Comparison of ENCODE assay signal across 27 cellular contexts in the genomic region with DNA sequence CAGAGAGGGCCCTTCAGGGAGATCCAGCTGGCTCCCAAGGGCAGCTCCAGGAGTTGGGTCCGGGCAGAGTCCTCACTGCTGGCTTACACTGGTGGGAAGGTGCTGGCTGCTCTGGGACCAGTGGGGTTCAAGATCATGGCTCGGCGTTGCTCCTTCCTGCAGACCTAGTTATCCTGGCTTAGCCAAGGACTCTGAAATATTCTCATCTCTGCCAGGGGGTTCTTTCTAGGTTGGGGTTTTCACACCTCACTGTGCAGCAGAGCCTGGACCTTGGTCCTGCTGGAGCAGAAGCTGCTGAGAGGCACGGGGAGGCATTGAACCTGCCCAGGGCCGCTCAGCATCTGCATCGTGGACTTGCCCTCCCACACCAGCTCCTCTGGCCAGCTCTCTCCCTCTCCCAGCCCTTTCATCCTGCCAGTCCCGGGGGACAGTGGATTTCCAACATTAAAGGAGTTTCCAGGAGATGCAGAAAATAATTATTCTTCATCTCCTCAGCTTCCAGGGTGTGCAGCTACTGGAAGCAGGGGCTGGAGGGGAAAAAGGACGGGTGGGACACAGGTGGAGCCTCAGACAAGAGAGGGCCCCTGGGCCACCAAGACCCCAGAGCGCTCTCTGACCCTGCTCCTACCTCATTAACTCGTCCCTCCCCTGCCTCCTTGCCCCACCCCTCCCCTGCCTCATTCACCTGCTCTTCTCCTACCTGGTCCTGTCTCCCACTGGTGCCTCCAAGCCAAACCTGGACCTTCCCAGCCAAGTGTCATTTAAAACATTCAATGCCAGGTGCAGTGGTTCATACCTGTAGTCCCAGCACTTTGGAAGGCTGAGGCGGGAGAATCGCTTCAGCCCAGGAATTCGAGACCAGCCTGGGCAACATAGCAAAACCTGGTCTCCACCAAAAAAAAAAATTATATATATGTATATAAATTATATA. TPM values are rescaled to one million over a fixed set of nuclear protein-coding genes. Genes with fewer than 3 reads are reported as not detected.
DNase-seq lines count a peak whose midpoint lies in the region; ATAC-seq lines count a peak whose summit lies in the region.
"Had no signal": no experiment of that assay in that cellular context is flagged by ENCODE, and none has a peak within 500 bp of the region (broad histone marks: within the 10 kb centered on the region; RNA-seq: fewer than 3 reads in every experiment).

No MANE protein-coding gene starts in this region.

- DNase-seq in activated CD4-positive, alpha-beta memory T cell treated with anti-CD3 and anti-CD28 coated beads, Interleukin-2, amount 10 ng/mL, durations not matched to agents 7 days and 5 days: peak; percentile 9
- no peak for DNase-seq in activated CD4-positive, alpha-beta memory T cell treated with anti-CD3 and anti-CD28 coated beads for 36 hours
- DNase-seq in globus pallidus (ENCODE audit: low spot score): peak; percentile 46
- peak; percentile 51 for DNase-seq in sciatic nerve (ENCODE audit: low spot score)
- no peak for DNase-seq in NCI-H2029 (lab: John Stamatoyannopoulos, UW)
- no peak for DNase-seq in AML-193 (lab: John Stamatoyannopoulos, UW)
- no peak for DNase-seq in Karpas-422
- DNase-seq: activated CD4-positive, alpha-beta T cell treated with anti-CD3 and anti-CD28 coated beads, Interleukin-2, amount 10 ng/mL, durations not matched to agents 24 days and 14 days; activated gamma-delta T cell; amniotic stem cell; colonic mucosa; DMS153; HCEC 1CT; mesenchymal stem cell; MV-4-11; naive B cell; NCI-H526 treated with DMSO at 0.1 percent for 48 hours; occipital lobe; stimulated activated CD4-positive, alpha-beta T cell treated with anti-CD3 and anti-CD28 coated beads, Interleukin-4, amount 100 ng/mL, for 24 hours; stimulated activated naive CD4-positive, alpha-beta T cell; T-helper 2 cell had no signal

- H3K9me3 Mint-ChIP-seq in activated CD4-positive, alpha-beta memory T cell treated with anti-CD3 and anti-CD28 coated beads, Interleukin-2, amount 10 ng/mL, durations not matched to agents 7 days and 5 days: no peaks in the 10 kb centered on the region
- no peaks in the 10 kb centered on the region for H3K9me3 Mint-ChIP-seq in activated CD4-positive, alpha-beta memory T cell treated with anti-CD3 and anti-CD28 coated beads for 36 hours
- H3K9me3 Mint-ChIP-seq: activated CD4-positive, alpha-beta T cell treated with anti-CD3 and anti-CD28 coated beads, Interleukin-2, amount 10 ng/mL, durations not matched to agents 24 days and 14 days; naive B cell had no signal

- no peaks in the 10 kb centered on the region for H3K27me3 Mint-ChIP-seq in activated CD4-positive, alpha-beta memory T cell treated with anti-CD3 and anti-CD28 coated beads, Interleukin-2, amount 10 ng/mL, durations not matched to agents 7 days and 5 days
- H3K27me3 Mint-ChIP-seq in activated CD4-positive, alpha-beta memory T cell treated with anti-CD3 and anti-CD28 coated beads for 36 hours: no peaks in the 10 kb centered on the region
- H3K27me3 Mint-ChIP-seq: activated CD4-positive, alpha-beta T cell treated with anti-CD3 and anti-CD28 coated beads, Interleukin-2, amount 10 ng/mL, durations not matched to agents 24 days and 14 days; naive B cell had no signal

- H3K4me2 ChIP-seq in BLaER1 treated with 17β-estradiol and CSF1 and Interleukin-3, amounts not matched to agents 10 nM and 100 nM: peak overlapping the region in 10 of 11 experiments; percentile 56 to 99 (median 83); a peak in 19 of 22 replicates
- H3K4me2 ChIP-seq in Karpas-422 (ENCODE audit: low read depth, low read length, poor library complexity, severe bottlenecking): no peak overlapping the region

- H3K9ac ChIP-seq in BLaER1 treated with 17β-estradiol and CSF1 and Interleukin-3, amounts not matched to agents 10 nM and 100 nM: no peak overlapping the region
- H3K9ac ChIP-seq in Karpas-422 (ENCODE audit: low read length): no peak overlapping the region

- POLR2A ChIA-PET in activated CD4-positive, alpha-beta memory T cell treated with anti-CD3 and anti-CD28 coated beads, Interleukin-2, amount 10 ng/mL, durations not matched to agents 7 days and 5 days (lab: Charles Lee): no interaction called here
- POLR2A ChIA-PET in activated CD4-positive, alpha-beta memory T cell treated with anti-CD3 and anti-CD28 coated beads for 36 hours (lab: Charles Lee): no interaction called here

- no peak overlapping the region; a peak in 1 of 20 replicates for H3K4me3 ChIP-seq in BLaER1 treated with 17β-estradiol and CSF1 and Interleukin-3, amounts not matched to agents 10 nM and 100 nM
- H3K4me3 ChIP-seq in Karpas-422 (ENCODE audit: low read length): no peak overlapping the region
- H3K4me3 ChIP-seq: breast epithelium, colonic mucosa, gastroesophageal sphincter, SK-N-MC, tibial artery had no signal

- H3K27ac ChIP-seq in BLaER1 treated with 17β-estradiol and CSF1 and Interleukin-3, amounts not matched to agents 10 nM and 100 nM: no peak overlapping the region
- H3K27ac ChIP-seq in Karpas-422 (ENCODE audit: low read length): no peak overlapping the region
- H3K27ac ChIP-seq: breast epithelium, colonic mucosa, gastroesophageal sphincter, SK-N-MC, tibial artery had no signal

- no peak for ATAC-seq in sciatic nerve
- ATAC-seq: gastroesophageal sphincter had no signal

- no peak overlapping the region for H3K27ac Mint-ChIP-seq in activated CD4-positive, alpha-beta memory T cell treated with anti-CD3 and anti-CD28 coated beads, Interleukin-2, amount 10 ng/mL, durations not matched to agents 7 days and 5 days
- no peak overlapping the region for H3K27ac Mint-ChIP-seq in activated CD4-positive, alpha-beta memory T cell treated with anti-CD3 and anti-CD28 coated beads for 36 hours
- H3K27ac Mint-ChIP-seq: activated CD4-positive, alpha-beta T cell treated with anti-CD3 and anti-CD28 coated beads, Interleukin-2, amount 10 ng/mL, durations not matched to agents 24 days and 14 days; naive B cell had no signal

- no peak overlapping the region for H3K4me3 Mint-ChIP-seq in activated CD4-positive, alpha-beta memory T cell treated with anti-CD3 and anti-CD28 coated beads, Interleukin-2, amount 10 ng/mL, durations not matched to agents 7 days and 5 days
- no peak overlapping the region for H3K4me3 Mint-ChIP-seq in activated CD4-positive, alpha-beta memory T cell treated with anti-CD3 and anti-CD28 coated beads for 36 hours
- H3K4me3 Mint-ChIP-seq: activated CD4-positive, alpha-beta T cell treated with anti-CD3 and anti-CD28 coated beads, Interleukin-2, amount 10 ng/mL, durations not matched to agents 24 days and 14 days had no signal

- CTCF ChIA-PET in activated CD4-positive, alpha-beta memory T cell treated with anti-CD3 and anti-CD28 coated beads, Interleukin-2, amount 10 ng/mL, durations not matched to agents 7 days and 5 days (lab: Charles Lee): no interaction called here
- CTCF ChIA-PET in activated CD4-positive, alpha-beta memory T cell treated with anti-CD3 and anti-CD28 coated beads for 36 hours (lab: Charles Lee): no interaction called here

- H3K9me3 ChIP-seq in BLaER1 treated with 17β-estradiol and CSF1 and Interleukin-3, amounts not matched to agents 10 nM and 100 nM (replicated peaks in 1 of 11): no peaks in the 10 kb centered on the region
- no peaks in the 10 kb centered on the region for H3K9me3 ChIP-seq in Karpas-422 (ENCODE audit: low read length)
- H3K9me3 ChIP-seq: breast epithelium, colonic mucosa, gastroesophageal sphincter, tibial artery had no signal

- intact Hi-C loops in activated CD4-positive, alpha-beta memory T cell treated with anti-CD3 and anti-CD28 coated beads for 36 hours (cut with micrococcal nuclease): no loop called here
- intact Hi-C loops in sciatic nerve (cut with DNase I): no loop called here

- no peaks in the 10 kb centered on the region for H3K79me2 ChIP-seq in Karpas-422 (ENCODE audit: low read length)

- H3K9me2 ChIP-seq in Karpas-422 (replicated peaks; ENCODE audit: insufficient read depth, low read length): no peaks in the 10 kb centered on the region

- H3K27me3 ChIP-seq in BLaER1 treated with 17β-estradiol and CSF1 and Interleukin-3, amounts not matched to agents 10 nM and 100 nM: peaks cover 0 to 13% (median 0%) of the 10 kb centered on the region in 11 experiments; a peak in 4 of 22 replicates
- no peaks in the 10 kb centered on the region for H3K27me3 ChIP-seq in Karpas-422 (ENCODE audit: low read length)
- H3K27me3 ChIP-seq: breast epithelium, colonic mucosa, gastroesophageal sphincter, tibial artery had no signal

- no peaks in the 10 kb centered on the region for H3K4me1 Mint-ChIP-seq in activated CD4-positive, alpha-beta memory T cell treated with anti-CD3 and anti-CD28 coated beads, Interleukin-2, amount 10 ng/mL, durations not matched to agents 7 days and 5 days
- H3K4me1 Mint-ChIP-seq in activated CD4-positive, alpha-beta memory T cell treated with anti-CD3 and anti-CD28 coated beads for 36 hours (ENCODE audit: low read depth): no peaks in the 10 kb centered on the region
- H3K4me1 Mint-ChIP-seq: activated CD4-positive, alpha-beta T cell treated with anti-CD3 and anti-CD28 coated beads, Interleukin-2, amount 10 ng/mL, durations not matched to agents 24 days and 14 days; naive B cell had no signal

- no peaks in the 10 kb centered on the region for H3K36me3 ChIP-seq in BLaER1 treated with 17β-estradiol and CSF1 and Interleukin-3, amounts not matched to agents 10 nM and 100 nM
- no peaks in the 10 kb centered on the region for H3K36me3 ChIP-seq in Karpas-422 (ENCODE audit: insufficient read depth, low read length)
- H3K36me3 ChIP-seq: breast epithelium, colonic mucosa, tibial artery had no signal

- H4K20me1 ChIP-seq in BLaER1 treated with 17β-estradiol and CSF1 and Interleukin-3, amounts not matched to agents 10 nM and 100 nM: peaks cover 0 to 17% (median 6%) of the 10 kb centered on the region in 11 experiments; a peak in 7 of 22 replicates
- H4K20me1 ChIP-seq in Karpas-422 (ENCODE audit: insufficient read depth, low read depth, low read length): no peaks in the 10 kb centered on the region

- H2AFZ ChIP-seq in Karpas-422 (ENCODE audit: low read length): no peak overlapping the region

- H3K4me1 ChIP-seq in BLaER1 treated with 17β-estradiol and CSF1 and Interleukin-3, amounts not matched to agents 10 nM and 100 nM: peaks cover 8 to 89% (median 69%) of the 10 kb centered on the region in 10 experiments; a peak in 18 of 20 replicates
- no peaks in the 10 kb centered on the region for H3K4me1 ChIP-seq in Karpas-422 (ENCODE audit: low read length)
- H3K4me1 ChIP-seq: breast epithelium, colonic mucosa, tibial artery had no signal

- no peaks in the 10 kb centered on the region for H3K36me3 Mint-ChIP-seq in activated CD4-positive, alpha-beta memory T cell treated with anti-CD3 and anti-CD28 coated beads, Interleukin-2, amount 10 ng/mL, durations not matched to agents 7 days and 5 days (ENCODE audit: low read depth)
- no peaks in the 10 kb centered on the region for H3K36me3 Mint-ChIP-seq in activated CD4-positive, alpha-beta memory T cell treated with anti-CD3 and anti-CD28 coated beads for 36 hours
- H3K36me3 Mint-ChIP-seq: naive B cell had no signal

RNA-seq across cellular contexts. Expression of gene JAKMIP3, which starts 42.5 kb away (rescaled TPM):
- total RNA-seq in activated CD4-positive, alpha-beta memory T cell treated with anti-CD3 and anti-CD28 coated beads, Interleukin-2, amount 10 ng/mL, durations not matched to agents 7 days and 5 days: under 1 TPM; 0.83 to 0.90 TPM
- total RNA-seq in activated CD4-positive, alpha-beta memory T cell treated with anti-CD3 and anti-CD28 coated beads for 36 hours: under 1 TPM; 0.77 to 0.95 TPM
- total RNA-seq in sciatic nerve: 1.1 TPM
- total RNA-seq in Karpas-422 (2014; rRNA removed; shearing (Covaris generic); ENCODE audit: low replicate concordance): 0.07 TPM in 1 of 2 replicates, not detected in the other
- total RNA-seq: RPMI7951 had no signal

Comparison
In these comparisons a context has a peak if more than half of its experiments do, and no peak if none do; other contexts are left out.
1. DNase-seq: peak in activated CD4-positive, alpha-beta memory T cell treated with anti-CD3 and anti-CD28 coated beads, Interleukin-2, amount 10 ng/mL, durations not matched to agents 7 days and 5 days (single experiment), globus pallidus (single experiment) and sciatic nerve (single experiment); none in activated CD4-positive, alpha-beta memory T cell treated with anti-CD3 and anti-CD28 coated beads for 36 hours (single experiment), NCI-H2029 (single experiment), AML-193 (0 of 2) and Karpas-422 (single experiment).